9 cellular contexts compared by ENCODE assay signal in the genomic region with DNA sequence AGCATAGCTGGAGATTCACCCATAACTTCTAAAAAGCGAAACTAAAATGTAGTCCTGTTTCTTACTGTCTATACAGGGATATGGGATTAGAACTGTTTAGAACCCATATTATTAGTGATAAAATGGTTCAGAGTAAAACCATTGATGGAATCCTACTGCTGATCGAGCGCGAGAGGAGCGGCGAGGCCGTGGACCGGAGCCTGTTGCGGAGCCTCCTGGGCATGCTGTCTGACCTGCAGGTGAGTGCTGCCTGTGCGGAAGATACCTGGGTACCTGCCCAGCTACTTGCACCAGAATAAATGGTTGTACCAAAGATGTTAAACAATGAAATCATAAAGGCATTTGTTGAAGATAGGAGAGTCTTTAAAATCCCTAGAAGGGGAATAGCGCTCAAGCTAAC.
"Had no signal": no experiment of that assay in that cellular context is flagged by ENCODE, and none has a peak within 500 bp of the region (broad histone marks: within the 10 kb centered on the region; RNA-seq: fewer than 3 reads in every experiment).

No MANE protein-coding gene starts in this region.

- ATAC-seq: HCT116, HepG2 had no signal

- DNase-seq: GOT3, H7, HFFc6, KBM-7 had no signal

- H3K4me3 Mint-ChIP-seq: HFFc6, IgD-negative memory B cell had no signal

- H3K9me3 ChIP-seq: HAP-1 had no signal

- H3K4me1 ChIP-seq: HAP-1 had no signal

- H3K27me3 Mint-ChIP-seq: IgD-negative memory B cell had no signal

- H3K4me3 ChIP-seq: HAP-1 had no signal

- H3K9me3 Mint-ChIP-seq: HFFc6, IgD-negative memory B cell had no signal

- H3K4me1 Mint-ChIP-seq: IgD-negative memory B cell had no signal

- H3K27ac ChIP-seq: HL-60 had no signal
